Comparison of ENCODE assay signal across 26 cellular contexts in genomic region chr15:47402829-47403228, GRCh38.
"Had no signal": no experiment of that assay in that cellular context is flagged by ENCODE, and none has a peak within 500 bp of the region (broad histone marks: within the 10 kb centered on the region; RNA-seq: fewer than 3 reads in every experiment).

No MANE protein-coding gene starts in this region.

- H3K27me3 ChIP-seq: ovary, right atrium auricular region, suprapubic skin, tibial artery, uterus had no signal

- H3K27ac ChIP-seq: left ventricle myocardium inferior, ovary, right atrium auricular region, skin epidermis, suprapubic skin, thoracic aorta, tibial artery, uterus had no signal

- H3K4me1 ChIP-seq: suprapubic skin, tibial artery, uterus had no signal

- H3K4me1 Mint-ChIP-seq: memory B cell; naive thymus-derived CD4-positive, alpha-beta T cell; stimulated activated effector memory CD8-positive, alpha-beta T cell treated with anti-CD3 and anti-CD28 coated beads, Interleukin-12 subunit alpha, Interleukin-12 subunit beta, amount 100 ng/mL, for 72 hours had no signal

- H3K4me3 ChIP-seq: left ventricle myocardium inferior, lung, mucosa of descending colon, ovary, right atrium auricular region, skin epidermis, suprapubic skin, thoracic aorta, tibial artery, uterus had no signal

- H3K36me3 ChIP-seq: left ventricle myocardium inferior, ovary, right atrium auricular region, suprapubic skin, thoracic aorta, tibial artery, uterus had no signal

- H3K9me3 ChIP-seq: left ventricle myocardium inferior, mucosa of descending colon, ovary, right atrium auricular region, suprapubic skin, thoracic aorta, tibial artery, uterus had no signal

- H3K27ac Mint-ChIP-seq: memory B cell; naive thymus-derived CD4-positive, alpha-beta T cell; natural killer cell treated with Interleukin-12 subunit alpha and Interleukin-12 subunit beta and Interleukin-15 and Interleukin-18, amount 100 ng/mL, for 72 hours; progenitor cell of endocrine pancreas; stimulated activated effector memory CD8-positive, alpha-beta T cell treated with anti-CD3 and anti-CD28 coated beads, Interleukin-12 subunit alpha, Interleukin-12 subunit beta, amount 100 ng/mL, for 72 hours; stimulated activated naive CD8-positive, alpha-beta T cell treated with anti-CD3 and anti-CD28 coated beads, Interleukin-15, Interleukin-2, amounts not matched to agents 100 ng/mL and 50 ng/mL, for 24 hours; type B pancreatic cell had no signal

- ATAC-seq: mucosa of descending colon; naive thymus-derived CD4-positive, alpha-beta T cell; natural killer cell treated with Interleukin-12 subunit alpha and Interleukin-12 subunit beta and Interleukin-15 and Interleukin-18, amount 100 ng/mL, for 72 hours; sciatic nerve; stimulated activated effector memory CD8-positive, alpha-beta T cell treated with anti-CD3 and anti-CD28 coated beads, Interleukin-12 subunit alpha, Interleukin-12 subunit beta, amount 100 ng/mL, for 72 hours had no signal

- H3K9me3 Mint-ChIP-seq: stimulated activated naive CD8-positive, alpha-beta T cell treated with anti-CD3 and anti-CD28 coated beads, Interleukin-15, Interleukin-2, amounts not matched to agents 100 ng/mL and 50 ng/mL, for 24 hours had no signal

- DNase-seq: hippocampal formation; kidney; left ventricle myocardium inferior; midbrain; mucosa of descending colon; naive thymus-derived CD4-positive, alpha-beta T cell; ovary; stimulated activated CD4-positive, alpha-beta T cell treated with anti-CD3 and anti-CD28 coated beads, Interleukin-12 subunit alpha, Interleukin-12 subunit beta, amount 100 ng/mL, for 4 hours; stimulated activated CD4-positive, alpha-beta T cell treated with anti-CD3 and anti-CD28 coated beads, Interleukin-15, amount 100 ng/mL, for 24 hours; stimulated activated CD4-positive, alpha-beta T cell treated with anti-CD3 and anti-CD28 coated beads, Interleukin-2, amount 100 ng/mL, for 24 hours; stimulated activated CD4-positive, alpha-beta T cell treated with anti-CD3 and anti-CD28 coated beads, Interleukin-4, amount 100 ng/mL, for 24 hours; stimulated activated naive CD4-positive, alpha-beta T cell; tibial artery; uterus had no signal

- H3K4me3 Mint-ChIP-seq: memory B cell; naive thymus-derived CD4-positive, alpha-beta T cell; natural killer cell treated with Interleukin-12 subunit alpha and Interleukin-12 subunit beta and Interleukin-15 and Interleukin-18, amount 100 ng/mL, for 72 hours; stimulated activated effector memory CD8-positive, alpha-beta T cell treated with anti-CD3 and anti-CD28 coated beads, Interleukin-12 subunit alpha, Interleukin-12 subunit beta, amount 100 ng/mL, for 72 hours; stimulated activated naive CD8-positive, alpha-beta T cell treated with anti-CD3 and anti-CD28 coated beads, Interleukin-15, Interleukin-2, amounts not matched to agents 100 ng/mL and 50 ng/mL, for 24 hours; type B pancreatic cell had no signal

- FAIRE-seq: kidney had no signal

- H3K36me3 Mint-ChIP-seq: memory B cell; naive thymus-derived CD4-positive, alpha-beta T cell; natural killer cell treated with Interleukin-12 subunit alpha and Interleukin-12 subunit beta and Interleukin-15 and Interleukin-18, amount 100 ng/mL, for 72 hours; stimulated activated effector memory CD8-positive, alpha-beta T cell treated with anti-CD3 and anti-CD28 coated beads, Interleukin-12 subunit alpha, Interleukin-12 subunit beta, amount 100 ng/mL, for 72 hours; type B pancreatic cell had no signal

- H3K27me3 Mint-ChIP-seq: stimulated activated naive CD8-positive, alpha-beta T cell treated with anti-CD3 and anti-CD28 coated beads, Interleukin-15, Interleukin-2, amounts not matched to agents 100 ng/mL and 50 ng/mL, for 24 hours had no signal
